In the genomic region with DNA sequence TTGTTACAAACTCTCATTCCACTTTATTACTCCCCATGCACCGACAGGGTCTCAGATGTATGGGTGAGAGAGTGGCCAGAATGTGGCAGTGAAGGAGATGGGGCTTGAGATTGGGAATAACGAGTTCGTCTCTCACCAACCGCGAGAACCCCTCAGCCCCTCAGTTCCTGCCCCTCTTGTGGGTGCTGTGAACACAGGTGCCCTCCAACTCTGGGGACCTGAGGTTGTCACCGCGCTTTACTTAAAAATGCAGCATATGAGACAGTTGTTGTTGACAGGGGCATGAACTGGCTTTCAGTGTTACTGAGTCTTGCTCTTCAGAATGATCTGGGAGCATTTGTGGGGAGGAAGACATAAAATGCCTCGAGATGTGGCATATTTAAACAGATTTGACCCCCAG, we compare ENCODE assay signal across 29 cellular contexts.
"Had no signal": no experiment of that assay in that cellular context is flagged by ENCODE, and none has a peak within 500 bp of the region (broad histone marks: within the 10 kb centered on the region; RNA-seq: fewer than 3 reads in every experiment).

No MANE protein-coding gene starts in this region.

- H3K9me3 ChIP-seq: stomach, suprapubic skin, testis, thoracic aorta, thyroid gland, tibial artery, tibial nerve, transverse colon, upper lobe of left lung, upper lobe of right lung, uterus, vagina had no signal

- H3K4me1 ChIP-seq: stomach, suprapubic skin, testis, thyroid gland, tibial artery, transverse colon, upper lobe of left lung, upper lobe of right lung, uterus, vagina had no signal

- H3K9me3 Mint-ChIP-seq: stimulated activated effector memory CD8-positive, alpha-beta T cell treated with anti-CD3 and anti-CD28 coated beads, Interleukin-12 subunit alpha, Interleukin-12 subunit beta, amount 100 ng/mL, for 72 hours; stimulated activated memory B cell treated with anti-CD40 and anti-IgM and Interleukin-4, amounts not matched to agents 10 μg/mL and 1 μg/mL and 100 μg/mL, for 72 hours; stimulated activated naive CD8-positive, alpha-beta T cell treated with anti-CD3 and anti-CD28 coated beads, Interleukin-15, amount 100 ng/mL, for 72 hours; stimulated activated naive CD8-positive, alpha-beta T cell treated with anti-CD3 and anti-CD28 coated beads, Interleukin-15, Interleukin-2, amounts not matched to agents 100 ng/mL and 50 ng/mL, for 24 hours had no signal

- H3K4me3 ChIP-seq: stomach, suprapubic skin, testis, thoracic aorta, thyroid gland, tibial artery, tibial nerve, transverse colon, upper lobe of left lung, upper lobe of right lung, uterus, vagina had no signal

- H3K27ac Mint-ChIP-seq: stimulated activated effector memory CD8-positive, alpha-beta T cell treated with anti-CD3 and anti-CD28 coated beads, Interleukin-12 subunit alpha, Interleukin-12 subunit beta, amount 100 ng/mL, for 72 hours; stimulated activated memory B cell treated with anti-CD40 and anti-IgM and Interleukin-4, amounts not matched to agents 10 μg/mL and 1 μg/mL and 100 μg/mL, for 72 hours; stimulated activated naive B cell treated with anti-CD40 and anti-IgM and Interleukin-4, amounts not matched to agents 10 μg/mL and 1 μg/mL and 100 μg/mL, for 72 hours; stimulated activated naive CD8-positive, alpha-beta T cell treated with anti-CD3 and anti-CD28 coated beads, Interleukin-15, amount 100 ng/mL, for 72 hours; stimulated activated naive CD8-positive, alpha-beta T cell treated with anti-CD3 and anti-CD28 coated beads, Interleukin-15, Interleukin-2, amounts not matched to agents 100 ng/mL and 50 ng/mL, for 24 hours; type B pancreatic cell had no signal

- H3K4me1 Mint-ChIP-seq: stimulated activated memory B cell treated with anti-CD40 and anti-IgM and Interleukin-4, amounts not matched to agents 10 μg/mL and 1 μg/mL and 100 μg/mL, for 72 hours; stimulated activated naive B cell treated with anti-CD40 and anti-IgM and Interleukin-4, amounts not matched to agents 10 μg/mL and 1 μg/mL and 100 μg/mL, for 72 hours; stimulated activated naive CD8-positive, alpha-beta T cell treated with anti-CD3 and anti-CD28 coated beads, Interleukin-15, amount 100 ng/mL, for 72 hours had no signal

- H3K4me3 Mint-ChIP-seq: stimulated activated effector memory CD8-positive, alpha-beta T cell treated with anti-CD3 and anti-CD28 coated beads, Interleukin-12 subunit alpha, Interleukin-12 subunit beta, amount 100 ng/mL, for 72 hours; stimulated activated memory B cell treated with anti-CD40 and anti-IgM and Interleukin-4, amounts not matched to agents 10 μg/mL and 1 μg/mL and 100 μg/mL, for 72 hours; stimulated activated naive B cell treated with anti-CD40 and anti-IgM and Interleukin-4, amounts not matched to agents 10 μg/mL and 1 μg/mL and 100 μg/mL, for 72 hours; stimulated activated naive CD8-positive, alpha-beta T cell treated with anti-CD3 and anti-CD28 coated beads, Interleukin-15, amount 100 ng/mL, for 72 hours; stimulated activated naive CD8-positive, alpha-beta T cell treated with anti-CD3 and anti-CD28 coated beads, Interleukin-15, Interleukin-2, amounts not matched to agents 100 ng/mL and 50 ng/mL, for 24 hours; type B pancreatic cell had no signal

- H3K36me3 ChIP-seq: stomach, suprapubic skin, thoracic aorta, thyroid gland, tibial artery, tibial nerve, transverse colon, upper lobe of left lung, upper lobe of right lung, uterus, vagina had no signal

- H3K36me3 Mint-ChIP-seq: stimulated activated effector memory CD8-positive, alpha-beta T cell treated with anti-CD3 and anti-CD28 coated beads, Interleukin-12 subunit alpha, Interleukin-12 subunit beta, amount 100 ng/mL, for 72 hours; stimulated activated memory B cell treated with anti-CD40 and anti-IgM and Interleukin-4, amounts not matched to agents 10 μg/mL and 1 μg/mL and 100 μg/mL, for 72 hours; stimulated activated naive B cell treated with anti-CD40 and anti-IgM and Interleukin-4, amounts not matched to agents 10 μg/mL and 1 μg/mL and 100 μg/mL, for 72 hours; type B pancreatic cell had no signal

- FAIRE-seq: urothelium cell line had no signal

- H3K27me3 ChIP-seq: stomach, suprapubic skin, testis, thyroid gland, tibial artery, tibial nerve, transverse colon, upper lobe of left lung, upper lobe of right lung, uterus, vagina had no signal

- H3K27ac ChIP-seq: stomach, suprapubic skin, testis, thoracic aorta, thyroid gland, tibial artery, tibial nerve, transverse colon, upper lobe of left lung, upper lobe of right lung, uterus, vagina had no signal

- ATAC-seq: stimulated activated effector memory CD8-positive, alpha-beta T cell treated with anti-CD3 and anti-CD28 coated beads, Interleukin-12 subunit alpha, Interleukin-12 subunit beta, amount 100 ng/mL, for 72 hours; stimulated activated naive B cell treated with anti-CD40 and anti-IgM and Interleukin-4, amounts not matched to agents 10 μg/mL and 1 μg/mL and 100 μg/mL, for 72 hours; stimulated activated naive CD8-positive, alpha-beta T cell treated with anti-CD3 and anti-CD28 coated beads, Interleukin-15, amount 100 ng/mL, for 72 hours; stimulated activated naive CD8-positive, alpha-beta T cell treated with anti-CD3 and anti-CD28 coated beads, Interleukin-15, Interleukin-2, amounts not matched to agents 100 U/mL and 50 U/mL, for 24 hours; upper lobe of right lung had no signal

- DNase-seq: stimulated activated CD4-positive, alpha-beta T cell treated with anti-CD3 and anti-CD28 coated beads, Interleukin-2, amount 100 ng/mL, for 48 hours; stimulated activated CD4-positive, alpha-beta T cell treated with anti-CD3 and anti-CD28 coated beads, Interleukin-4, amount 100 ng/mL, for 1 hour; stimulated activated CD4-positive, alpha-beta T cell treated with anti-CD3 and anti-CD28 coated beads, Interleukin-4, amount 100 ng/mL, for 24 hours; stimulated activated CD4-positive, alpha-beta T cell treated with anti-CD3 and anti-CD28 coated beads, Interleukin-4, amount 100 ng/mL, for 4 hours; stimulated activated CD8-positive, alpha-beta memory T cell treated with anti-CD3 and anti-CD28 coated beads, Interleukin-4, amount 100 ng/mL, for 48 hours; stimulated activated naive B cell treated with anti-CD40 and anti-IgM and Interleukin-4, amounts not matched to agents 10 μg/mL and 1 μg/mL and 100 μg/mL, for 72 hours; stimulated activated naive CD4-positive, alpha-beta T cell; stimulated activated naive CD4-positive, alpha-beta T cell treated with Interleukin-2 at 50 U/mL for 16 hours; stimulated activated naive CD8-positive, alpha-beta T cell treated with anti-CD3 and anti-CD28 coated beads, Interleukin-15, amount 100 ng/mL, for 72 hours; stimulated activated naive CD8-positive, alpha-beta T cell treated with anti-CD3 and anti-CD28 coated beads, Interleukin-15, Interleukin-2, amounts not matched to agents 100 U/mL and 50 U/mL, for 24 hours; stomach; substantia nigra; testis; thyroid gland; tibial artery; transverse colon; trophoblast cell; upper lobe of left lung; upper lobe of right lung; uterus had no signal
